18 cellular contexts compared by ENCODE assay signal in genomic region chr12:29547151-29547561, GRCh38. TPM values are rescaled to one million over a fixed set of nuclear protein-coding genes. Genes with fewer than 3 reads are reported as not detected.
DNase-seq lines count a peak whose midpoint lies in the region; ATAC-seq and TF ChIP-seq lines count a peak whose summit lies in the region.
"Had no signal": no experiment of that assay in that cellular context is flagged by ENCODE, and none has a peak within 500 bp of the region (broad histone marks: within the 10 kb centered on the region; RNA-seq: fewer than 3 reads in every experiment).

No MANE protein-coding gene starts in this region.

- H3K9me2 ChIP-seq in PC-3 (replicated peaks; ENCODE audit: low read length): no peaks in the 10 kb centered on the region

- H2AFZ ChIP-seq in PC-3 (ENCODE audit: low read length) (peak overlapping the region; percentile 39; the same call in 1 of the 2 replicates), parathyroid adenoma (peak overlapping the region; percentile 63)

- H3K27me3 Mint-ChIP-seq in activated CD4-positive, alpha-beta T cell treated with anti-CD3 and anti-CD28 coated beads, Interleukin-2, amount 10 ng/mL, durations not matched to agents 24 days and 14 days: peaks cover 5% of the 10 kb centered on the region

- POLR2A ChIA-PET in PC-3 (lab: Charles Lee; ENCODE audit: unreplicated experiment): interaction anchor here (0.6 kb wide), 1 partner anchor 177 kb away, joined by 4 read pairs; no protein-coding TSS in a partner anchor

- CTCF ChIA-PET in PC-3 (lab: Charles Lee): no interaction called here

- H3K36me3 Mint-ChIP-seq in activated CD4-positive, alpha-beta T cell treated with anti-CD3 and anti-CD28 coated beads, Interleukin-2, amount 10 ng/mL, durations not matched to agents 24 days and 14 days (ENCODE audit: low read depth): no peaks in the 10 kb centered on the region

- H3K27me3 ChIP-seq in PC-3 (ENCODE audit: low read length): no peaks in the 10 kb centered on the region
- no peaks in the 10 kb centered on the region for H3K27me3 ChIP-seq in parathyroid adenoma (ENCODE audit: control insufficient read depth, insufficient read depth, low read length)
- H3K27me3 ChIP-seq in upper lobe of right lung: no peaks in the 10 kb centered on the region
- H3K27me3 ChIP-seq: breast epithelium, sigmoid colon had no signal

- H3K9me3 Mint-ChIP-seq in activated CD4-positive, alpha-beta T cell treated with anti-CD3 and anti-CD28 coated beads, Interleukin-2, amount 10 ng/mL, durations not matched to agents 24 days and 14 days: no peaks in the 10 kb centered on the region
- H3K9me3 Mint-ChIP-seq: neural crest cell had no signal

- H3K27ac ChIP-seq in PC-3 (ENCODE audit: low read length): peak overlapping the region; percentile 4
- peak overlapping the region; percentile 68 for H3K27ac ChIP-seq in parathyroid adenoma
- H3K27ac ChIP-seq in upper lobe of right lung: no peak overlapping the region
- H3K27ac ChIP-seq: breast epithelium, lower lobe of right lung, WERI-Rb-1 had no signal

- H3K4me1 Mint-ChIP-seq in activated CD4-positive, alpha-beta T cell treated with anti-CD3 and anti-CD28 coated beads, Interleukin-2, amount 10 ng/mL, durations not matched to agents 24 days and 14 days: no peaks in the 10 kb centered on the region
- H3K4me1 Mint-ChIP-seq: neural crest cell had no signal

- H3K9ac ChIP-seq in PC-3 (ENCODE audit: low read length) (no peak overlapping the region), parathyroid adenoma (no peak overlapping the region)

- H3K36me3 ChIP-seq in PC-3 (ENCODE audit: low read depth, low read length) (no peaks in the 10 kb centered on the region), parathyroid adenoma (ENCODE audit: control insufficient read depth, insufficient read depth, low read length) (no peaks in the 10 kb centered on the region), upper lobe of right lung (no peaks in the 10 kb centered on the region)
- H3K36me3 ChIP-seq: breast epithelium, lower lobe of right lung, sigmoid colon, WERI-Rb-1 had no signal

- H4K20me1 ChIP-seq in PC-3 (ENCODE audit: low read length): no peaks in the 10 kb centered on the region

- DNase-seq in AG09319 (ENCODE audit: extremely low read depth, low read depth): peak; percentile 84
- DNase-seq in PC-3: peak; percentile 78
- peak; percentile 94 for DNase-seq in fibroblast of gingiva (ENCODE audit: low read depth)
- DNase-seq in activated CD4-positive, CD25-positive, alpha-beta regulatory T cell treated with anti-CD3 and anti-CD28 coated beads, Interleukin-2, amount 50 U/mL, for 72 hours: no peak
- no peak for DNase-seq in activated CD4-positive, alpha-beta T cell treated with anti-CD3 and anti-CD28 coated beads, Interleukin-2, amount 10 ng/mL, durations not matched to agents 24 days and 14 days
- no peak for DNase-seq in upper lobe of right lung
- DNase-seq in HT-29 (ENCODE audit: low spot score): no peak
- DNase-seq: activated naive CD4-positive, alpha-beta T cell treated with Interleukin-2 at 50 U/mL for 16 hours; hippocampal formation; lower lobe of right lung; NCI-H1930; NCI-H524 treated with DMSO at 0.1 percent for 48 hours; sigmoid colon; stimulated activated naive CD8-positive, alpha-beta T cell treated with anti-CD3 and anti-CD28 coated beads, Interleukin-15, Interleukin-2, amounts not matched to agents 100 U/mL and 50 U/mL, for 24 hours; WERI-Rb-1 had no signal

- BruUV-seq in PC-3 (replicated peaks; lab: Mats Ljungman, UMichigan): no TSS peak

- no peaks in the 10 kb centered on the region for H3F3A ChIP-seq in PC-3 (ENCODE audit: low read length, unreplicated experiment)

- ATAC-seq in PC-3 (peak; percentile 87), upper lobe of right lung (no peak)
- ATAC-seq: lower lobe of right lung; stimulated activated naive CD8-positive, alpha-beta T cell treated with anti-CD3 and anti-CD28 coated beads, Interleukin-15, Interleukin-2, amounts not matched to agents 100 U/mL and 50 U/mL, for 24 hours had no signal

- no peak overlapping the region for H3K4me3 Mint-ChIP-seq in activated CD4-positive, alpha-beta T cell treated with anti-CD3 and anti-CD28 coated beads, Interleukin-2, amount 10 ng/mL, durations not matched to agents 24 days and 14 days
- H3K4me3 Mint-ChIP-seq: neural crest cell had no signal

- no peak overlapping the region for H3K27ac Mint-ChIP-seq in activated CD4-positive, alpha-beta T cell treated with anti-CD3 and anti-CD28 coated beads, Interleukin-2, amount 10 ng/mL, durations not matched to agents 24 days and 14 days

- no peak for TF ChIP-seq CTCF in AG09319 (IDR thresholded peaks at IDR 0.05; ENCODE audit: low read depth, low read length)
- no peak for TF ChIP-seq CTCF in PC-3 (conservative IDR thresholded peaks at IDR 0.05; ENCODE audit: low read depth, low read length)
- no peak for TF ChIP-seq CTCF in parathyroid adenoma (IDR thresholded peaks at IDR 0.05)
- no peak for TF ChIP-seq CTCF in upper lobe of right lung (IDR thresholded peaks at IDR 0.05)

- H3K9me3 ChIP-seq in PC-3 (ENCODE audit: low read length) (no peaks in the 10 kb centered on the region), parathyroid adenoma (ENCODE audit: control insufficient read depth, low read length) (no peaks in the 10 kb centered on the region), upper lobe of right lung (no peaks in the 10 kb centered on the region)
- H3K9me3 ChIP-seq: breast epithelium, lower lobe of right lung, sigmoid colon had no signal

- intact Hi-C loops in PC-3 (cut with micrococcal nuclease) (loop anchor here (1.0 kb wide), 2 partner anchors 14 to 19 kb away; no protein-coding TSS in a partner anchor), upper lobe of right lung (cut with DNase I) (no loop called here)
- intact Hi-C loops in activated CD4-positive, alpha-beta T cell treated with anti-CD3 and anti-CD28 coated beads, Interleukin-2, amount 10 ng/mL, durations not matched to agents 24 days and 14 days (cut with micrococcal nuclease): no loop called here

- H3K79me2 ChIP-seq in PC-3 (ENCODE audit: low read length): no peaks in the 10 kb centered on the region
- peaks cover 29% of the 10 kb centered on the region for H3K79me2 ChIP-seq in parathyroid adenoma

- H3K4me3 ChIP-seq in PC-3 (ENCODE audit: low read length) (peak overlapping the region; percentile 13; the same call in 1 of the 2 replicates), parathyroid adenoma (ENCODE audit: low read depth, low read length) (no peak overlapping the region), upper lobe of right lung (no peak overlapping the region)
- H3K4me3 ChIP-seq: breast epithelium, lower lobe of right lung, sigmoid colon had no signal

- peak overlapping the region; percentile 34 for H3K4me2 ChIP-seq in PC-3 (ENCODE audit: low read length)
- no peak overlapping the region for H3K4me2 ChIP-seq in parathyroid adenoma (ENCODE audit: low read length)

- peaks cover 19% of the 10 kb centered on the region for H3K4me1 ChIP-seq in PC-3 (ENCODE audit: insufficient read depth, low read length)
- peaks cover 43% of the 10 kb centered on the region for H3K4me1 ChIP-seq in parathyroid adenoma
- no peaks in the 10 kb centered on the region for H3K4me1 ChIP-seq in upper lobe of right lung
- H3K4me1 ChIP-seq: breast epithelium had no signal

RNA-seq across cellular contexts. Expression of gene OVCH1, which starts 49.7 kb away (rescaled TPM):
- total RNA-seq in PC-3 (2014; rRNA removed) (not detected in 2 replicates), upper lobe of right lung (2.0 TPM)
- not detected in 2 replicates for total RNA-seq in activated CD4-positive, alpha-beta T cell treated with anti-CD3 and anti-CD28 coated beads, Interleukin-2, amount 10 ng/mL, durations not matched to agents 24 days and 14 days
- total RNA-seq in HT-29 (2014; rRNA removed; shearing (Covaris generic)): not detected in 2 replicates

Comparison
In these comparisons a context has a peak if more than half of its experiments do, and no peak if none do; other contexts are left out.
1. DNase-seq: peak in AG09319 (single experiment), PC-3 (single experiment) and fibroblast of gingiva (single experiment); none in activated CD4-positive, CD25-positive, alpha-beta regulatory T cell treated with anti-CD3 and anti-CD28 coated beads, Interleukin-2, amount 50 U/mL, for 72 hours (single experiment), activated CD4-positive, alpha-beta T cell treated with anti-CD3 and anti-CD28 coated beads, Interleukin-2, amount 10 ng/mL, durations not matched to agents 24 days and 14 days (single experiment), upper lobe of right lung (single experiment) and HT-29 (single experiment).